Comparison of ENCODE assay signal across 15 cellular contexts in the genomic region with DNA sequence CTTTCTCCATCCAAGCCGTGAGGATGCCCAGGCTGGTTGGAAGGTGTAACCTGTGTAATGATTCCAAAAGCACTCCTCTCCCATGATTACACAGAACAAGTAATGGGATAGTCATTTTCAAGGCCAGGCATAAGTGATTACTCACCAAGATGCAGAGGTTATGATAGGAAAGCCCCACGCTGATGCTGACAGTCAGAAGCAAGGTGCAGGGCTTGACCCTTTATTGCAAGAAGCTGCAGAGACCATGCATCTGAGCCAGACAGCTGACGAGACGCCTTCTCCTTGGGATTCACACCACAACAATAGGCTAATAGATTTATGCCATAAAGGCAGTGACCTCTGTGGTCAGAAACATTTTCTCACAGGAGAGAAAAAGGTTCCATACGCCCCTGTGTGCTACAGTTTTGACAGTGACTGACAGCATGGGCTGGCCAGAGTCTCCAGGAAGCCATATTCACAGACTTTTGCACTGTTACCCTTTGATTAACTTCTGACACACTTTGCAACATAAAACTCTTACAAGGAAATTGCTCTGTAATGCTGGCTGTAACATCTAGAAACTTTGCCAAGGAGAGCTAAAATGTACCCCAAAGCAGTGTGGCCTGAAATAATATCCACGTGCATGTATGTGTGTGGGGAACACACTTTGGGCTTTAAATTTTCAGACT.
DNase-seq lines count a peak whose midpoint lies in the region; ATAC-seq and TF ChIP-seq lines count a peak whose summit lies in the region.
"Had no signal": no experiment of that assay in that cellular context is flagged by ENCODE, and none has a peak within 500 bp of the region (broad histone marks: within the 10 kb centered on the region; RNA-seq: fewer than 3 reads in every experiment).

No MANE protein-coding gene starts in this region.

- POLR2A ChIA-PET in PC-3 (lab: Charles Lee; ENCODE audit: unreplicated experiment): no interaction called here

- TF ChIP-seq CTCF in PC-3 (conservative IDR thresholded peaks at IDR 0.05; ENCODE audit: low read depth, low read length) (no peak), brain microvascular endothelial cell (IDR thresholded peaks at IDR 0.05; ENCODE audit: low read depth, low read length, missing control alignments) (no peak), smooth muscle cell (IDR thresholded peaks at IDR 0.05; ENCODE audit: borderline replicate concordance, insufficient read depth, poor library complexity, severe bottlenecking) (no peak)

- H2AFZ ChIP-seq in PC-3 (ENCODE audit: low read length): no peak overlapping the region
- no peak overlapping the region for H2AFZ ChIP-seq in smooth muscle cell (ENCODE audit: low read depth)

- H3K4me2 ChIP-seq in PC-3 (ENCODE audit: low read length): no peak overlapping the region
- no peak overlapping the region for H3K4me2 ChIP-seq in smooth muscle cell

- H3K27ac ChIP-seq in PC-3 (ENCODE audit: low read length) (no peak overlapping the region), brain microvascular endothelial cell (no peak overlapping the region), smooth muscle cell (ENCODE audit: low read depth) (peak overlapping the region; percentile 63)

- in situ Hi-C loops in brain microvascular endothelial cell (cut with HindIII; ENCODE audit: low pct_ligation_motif_present, low sequenced_read_pairs): no loop called here

- H3K9me2 ChIP-seq in PC-3 (replicated peaks; ENCODE audit: low read length): no peaks in the 10 kb centered on the region

- H3K79me2 ChIP-seq in PC-3 (ENCODE audit: low read length): no peaks in the 10 kb centered on the region
- H3K79me2 ChIP-seq in smooth muscle cell (ENCODE audit: low read depth): no peaks in the 10 kb centered on the region

- H3K4me3 ChIP-seq in PC-3 (ENCODE audit: low read length) (no peak overlapping the region), brain microvascular endothelial cell (ENCODE audit: low read depth, low read length) (no peak overlapping the region), smooth muscle cell (no peak overlapping the region)

- H4K20me1 ChIP-seq in PC-3 (ENCODE audit: low read length): no peaks in the 10 kb centered on the region
- H4K20me1 ChIP-seq in smooth muscle cell (ENCODE audit: low read depth): no peaks in the 10 kb centered on the region

- H3K36me3 ChIP-seq in PC-3 (ENCODE audit: low read depth, low read length) (no peaks in the 10 kb centered on the region), brain microvascular endothelial cell (replicated peaks) (no peaks in the 10 kb centered on the region), smooth muscle cell (ENCODE audit: low read depth) (no peaks in the 10 kb centered on the region)

- H3F3A ChIP-seq in PC-3 (ENCODE audit: low read length, unreplicated experiment) (no peaks in the 10 kb centered on the region), smooth muscle cell (ENCODE audit: low read depth) (no peaks in the 10 kb centered on the region)

- no peak overlapping the region for H3K9ac ChIP-seq in PC-3 (ENCODE audit: low read length)
- H3K9ac ChIP-seq in smooth muscle cell (ENCODE audit: low read depth): no peak overlapping the region

- H3K9me3 ChIP-seq in PC-3 (ENCODE audit: low read length): no peaks in the 10 kb centered on the region
- H3K9me3 ChIP-seq in smooth muscle cell (replicated peaks; ENCODE audit: low read depth): no peaks in the 10 kb centered on the region

- H3K27me3 ChIP-seq in PC-3 (ENCODE audit: low read length): no peaks in the 10 kb centered on the region
- no peaks in the 10 kb centered on the region for H3K27me3 ChIP-seq in brain microvascular endothelial cell (replicated peaks)
- H3K27me3 ChIP-seq in smooth muscle cell (ENCODE audit: low read depth): no peaks in the 10 kb centered on the region

- DNase-seq in PC-3 (peak; percentile 44), brain microvascular endothelial cell (peak; percentile 24), left colon (no peak), smooth muscle cell (lab: John Stamatoyannopoulos, UW; ENCODE audit: unreplicated experiment) (no peak)
- DNase-seq: Caco-2; CD4-positive, CD25-positive, alpha-beta regulatory T cell; DMS53; NCI-H187; NCI-H446; OCI-M1; SHP77 had no signal

- CTCF ChIA-PET in PC-3 (lab: Charles Lee): no interaction called here

- intact Hi-C loops in PC-3 (cut with micrococcal nuclease): no loop called here
- intact Hi-C loops in left colon (cut with DNase I, micrococcal nuclease): no loop called here

- BruUV-seq in PC-3 (replicated peaks; lab: Mats Ljungman, UMichigan): no TSS peak

- ATAC-seq in PC-3 (no peak), left colon (peak; percentile 71), HG03432 (IDR thresholded peaks at IDR 0.05; ENCODE audit: unreplicated experiment) (no peak), HG03159 (IDR thresholded peaks at IDR 0.05; ENCODE audit: unreplicated experiment) (no peak), HG02981 (IDR thresholded peaks at IDR 0.05; ENCODE audit: unreplicated experiment) (no peak)
- ATAC-seq: SK-N-SH treated with all-trans-retinoic acid at 6 μM for 48 hours had no signal

- H3K4me1 ChIP-seq in PC-3 (ENCODE audit: insufficient read depth, low read length): peaks cover 12% of the 10 kb centered on the region; the same call in 1 of the 2 replicates
- no peaks in the 10 kb centered on the region for H3K4me1 ChIP-seq in smooth muscle cell (ENCODE audit: low read depth)

- 80% methylated on average over 6 of the region's 6 CpGs for WGBS in smooth muscle cell (ENCODE audit: low lambda C conversion rate)

Comparison
In these comparisons a context has a peak if more than half of its experiments do, and no peak if none do; other contexts are left out.
1. DNase-seq: peak in PC-3 (single experiment) and brain microvascular endothelial cell (single experiment); none in left colon (0 of 2) and smooth muscle cell (single experiment).